Comparison of ENCODE assay signal across 9 cellular contexts in genomic region chr2:231715988-231716616, GRCh38. TPM values are rescaled to one million over a fixed set of nuclear protein-coding genes. Genes with fewer than 3 reads are reported as not detected.
DNase-seq lines count a peak whose midpoint lies in the region; ATAC-seq and TF ChIP-seq lines count a peak whose summit lies in the region.
"Had no signal": no experiment of that assay in that cellular context is flagged by ENCODE, and none has a peak within 500 bp of the region (broad histone marks: within the 10 kb centered on the region; RNA-seq: fewer than 3 reads in every experiment).

No MANE protein-coding gene starts in this region.

- peak overlapping the region; percentile 73 for H3K27ac ChIP-seq in cardiac muscle cell
- peak overlapping the region; percentile 89 for H3K27ac ChIP-seq in SK-N-MC
- H3K27ac ChIP-seq in thoracic aorta = peak overlapping the region; percentile 64 to 89

- H3K9me3 ChIP-seq in cardiac muscle cell (ENCODE audit: low read depth) (no peaks in the 10 kb centered on the region), SK-N-MC (ENCODE audit: low read depth, low read length) (no peaks in the 10 kb centered on the region), thoracic aorta (no peaks in the 10 kb centered on the region)
- H3K9me3 ChIP-seq: esophagus squamous epithelium had no signal

- H3K36me3 ChIP-seq in cardiac muscle cell (peaks cover 20% of the 10 kb centered on the region), SK-N-MC (ENCODE audit: insufficient read depth, low read length) (peaks cover 28% of the 10 kb centered on the region), thoracic aorta (peaks cover 9% of the 10 kb centered on the region)

- H3K9ac ChIP-seq in SK-N-MC (ENCODE audit: insufficient read length) = no peak overlapping the region

- TF ChIP-seq CTCF in cardiac muscle cell (IDR thresholded peaks at IDR 0.05; ENCODE audit: low read depth, low read length) = no peak
- TF ChIP-seq CTCF in fibroblast of pulmonary artery (IDR thresholded peaks at IDR 0.05; ENCODE audit: low read length, missing control alignments) = no peak
- TF ChIP-seq CTCF in thoracic aorta (IDR thresholded peaks at IDR 0.05) = no peak

- intact Hi-C loops in left cardiac atrium (cut with DNase I) = loop anchor here (2.0 kb wide), 3 partner anchors 35 to 103 kb away; no protein-coding TSS in a partner anchor

- ATAC-seq in left cardiac atrium (no peak), thoracic aorta (ENCODE audit: insufficient number of reproducible peaks, low FRiP score, low read depth) (no peak), HG03196 (IDR thresholded peaks at IDR 0.05; ENCODE audit: unreplicated experiment) (no peak)

- DNase-seq in cardiac muscle cell (ENCODE audit: low read depth in 1 of 2, low spot score in 1 of 2) = peak in 1 of 2 donors; percentile 52
- DNase-seq in left cardiac atrium = no peak
- DNase-seq in SK-N-MC (ENCODE audit: low read depth, low spot score) = no peak
- peak; percentile 37 for DNase-seq in fibroblast of pulmonary artery (ENCODE audit: low read depth)
- no peak for DNase-seq in thoracic aorta (ENCODE audit: low spot score)
- DNase-seq in NCI-H446 (lab: John Stamatoyannopoulos, UW) = no peak
- DNase-seq in mucosa of gallbladder (ENCODE audit: low spot score) = no peak
- DNase-seq: esophagus squamous epithelium had no signal

- H3K4me3 ChIP-seq in cardiac muscle cell (no peak overlapping the region), SK-N-MC (no peak overlapping the region), fibroblast of pulmonary artery (replicated peaks; ENCODE audit: low read depth, low read length) (no peak overlapping the region), thoracic aorta (no peak overlapping the region)
- H3K4me3 ChIP-seq: esophagus squamous epithelium had no signal

- H3K27me3 ChIP-seq in cardiac muscle cell (no peaks in the 10 kb centered on the region), thoracic aorta (replicated peaks; ENCODE audit: insufficient read depth) (no peaks in the 10 kb centered on the region)
- H3K27me3 ChIP-seq: esophagus squamous epithelium had no signal

- H3K4me1 ChIP-seq in cardiac muscle cell (ENCODE audit: low read depth) (peaks cover 16% of the 10 kb centered on the region), thoracic aorta (ENCODE audit: control insufficient read depth in 1 of 2, low read depth in 2 of 2) (peaks cover 21 to 61% of the 10 kb centered on the region in 2 donors)

RNA-seq across cellular contexts. Expression of gene PTMA, which starts 7.8 kb away (rescaled TPM):
- total RNA-seq in cardiac muscle cell = 638 and 737 TPM in 2 replicates
- 750 and 774 TPM in 2 replicates for polyA plus RNA-seq in cardiac muscle cell
- total RNA-seq in left cardiac atrium = 100 to 1,000 TPM; 343 to 402 TPM
- 1,000 to 10,000 TPM in 1 of 2 donors, 100 to 1,000 TPM in 1; 700 to 1,022 TPM for total RNA-seq in thoracic aorta
- 763 TPM for total RNA-seq in mucosa of gallbladder
